Comparison of ENCODE assay signal across 9 cellular contexts in genomic region chr1:88595355-88595754, GRCh38.
A peak's percentile ranks its signal among the peaks of the same experiment; 100 is the strongest.
DNase-seq lines count a peak whose midpoint lies in the region; ATAC-seq and TF ChIP-seq lines count a peak whose summit lies in the region.
"Had no signal": no experiment of that assay in that cellular context is flagged by ENCODE, and none has a peak within 500 bp of the region (broad histone marks: within the 10 kb centered on the region; RNA-seq: fewer than 3 reads in every experiment).

No MANE protein-coding gene starts in this region.

- H3K27ac ChIP-seq in Panc1 (ENCODE audit: low read length) = no peak overlapping the region
- H3K27ac ChIP-seq in prostate gland = no peak overlapping the region

- no peak for TF ChIP-seq POLR2A in prostate gland (IDR thresholded peaks at IDR 0.05)

- H3K4me3 ChIP-seq in Panc1 (ENCODE audit: low read depth in 2 of 2, low read length in 2 of 2) = no peak overlapping the region
- no peak overlapping the region for H3K4me3 ChIP-seq in prostate gland

- peak; percentile 75; the same call in 1 of the 2 replicates for ATAC-seq in Panc1
- no peak for ATAC-seq in HG03460 (IDR thresholded peaks at IDR 0.05; ENCODE audit: unreplicated experiment)

- CTCF ChIA-PET in Panc1 (lab: Charles Lee) = no interaction called here

- TF ChIP-seq CTCF in HFFc6 (IDR thresholded peaks at IDR 0.05) (peak; percentile 84), Panc1 (IDR thresholded peaks at IDR 0.05) (peak; percentile 64; the same call in 1 of the 2 replicates), prostate gland (IDR thresholded peaks at IDR 0.05) (peak in 1 of 4 experiments; percentile 23)

- no peak overlapping the region for H3K4me3 Mint-ChIP-seq in HFFc6
- H3K4me3 Mint-ChIP-seq: activated naive CD8-positive, alpha-beta T cell had no signal

- POLR2A ChIA-PET in Panc1 (lab: Charles Lee) = no interaction called here

- no TSS peak for BruUV-seq in Panc1 (replicated peaks; lab: Mats Ljungman, UMichigan)

- no peaks in the 10 kb centered on the region for H3K36me3 Mint-ChIP-seq in HFFc6 (ENCODE audit: low read depth)
- H3K36me3 Mint-ChIP-seq: activated naive CD8-positive, alpha-beta T cell had no signal

- intact Hi-C loops in Panc1 (cut with micrococcal nuclease; ENCODE audit: unreplicated experiment) (no loop called here), prostate gland (cut with DNase I) (no loop called here)

- 40% methylated on average over 3 of the region's 3 CpGs for WGBS in prostate gland

- H3K27me3 ChIP-seq in Panc1 (ENCODE audit: control insufficient read depth, insufficient read depth, low read length) = no peaks in the 10 kb centered on the region
- no peaks in the 10 kb centered on the region for H3K27me3 ChIP-seq in prostate gland (replicated peaks; ENCODE audit: insufficient read depth)

- no peak overlapping the region for H3K27ac Mint-ChIP-seq in HFFc6
- H3K27ac Mint-ChIP-seq: activated naive CD8-positive, alpha-beta T cell had no signal

- in situ Hi-C loops in Panc1 (cut with HindIII; ENCODE audit: low pct_unique_long_range_greater_than_20kb, low sequenced_read_pairs) = no loop called here

- H3K36me3 ChIP-seq in Panc1 (ENCODE audit: control insufficient read depth, insufficient read depth, low read length) (no peaks in the 10 kb centered on the region), prostate gland (no peaks in the 10 kb centered on the region)

- no peaks in the 10 kb centered on the region for H3K4me1 ChIP-seq in Panc1 (ENCODE audit: control insufficient read depth, insufficient read depth, low read length)
- H3K4me1 ChIP-seq in prostate gland (replicated peaks) = no peaks in the 10 kb centered on the region

- peaks cover 26% of the 10 kb centered on the region for H3K9me3 Mint-ChIP-seq in HFFc6

- H3K9me3 ChIP-seq in Panc1 (ENCODE audit: control insufficient read depth, insufficient read depth, low read depth, low read length) = no peaks in the 10 kb centered on the region
- no peaks in the 10 kb centered on the region for H3K9me3 ChIP-seq in prostate gland

- H3K27me3 Mint-ChIP-seq in HFFc6 (ENCODE audit: insufficient read depth) = no peaks in the 10 kb centered on the region; the same call in 1 of the 2 replicates
- H3K27me3 Mint-ChIP-seq: activated naive CD8-positive, alpha-beta T cell had no signal

- no peaks in the 10 kb centered on the region for H3K4me1 Mint-ChIP-seq in HFFc6 (ENCODE audit: low read depth)

- DNase-seq in NCI-H510A treated with DMSO at 0.1 percent for 48 hours (lab: John Stamatoyannopoulos, UW) (peak; percentile 28), NCI-H510A (lab: John Stamatoyannopoulos, UW) (no peak), HFFc6 (peak; percentile 46), Panc1 (ENCODE audit: low read depth, low spot score) (peak; percentile 27), foreskin melanocyte (peak; percentile 58), midbrain (lab: John Stamatoyannopoulos, UW) (no peak), prostate gland (ENCODE audit: low spot score) (no peak)

Comparison
In these comparisons a context has a peak if more than half of its experiments do, and no peak if none do; other contexts are left out.
1. DNase-seq: peak in NCI-H510A treated with DMSO at 0.1 percent for 48 hours (single experiment), HFFc6 (single experiment), Panc1 (single experiment) and foreskin melanocyte (single experiment); none in NCI-H510A (single experiment), midbrain (single experiment) and prostate gland (single experiment).